In genomic region chr12:130161261-130162231, GRCh38 we compare ENCODE assay signal across 12 cellular contexts. TPM values are rescaled to one million over a fixed set of nuclear protein-coding genes. Genes with fewer than 3 reads are reported as not detected.
DNase-seq lines count a peak whose midpoint lies in the region; ATAC-seq, FAIRE-seq and TF ChIP-seq lines count a peak whose summit lies in the region.
"Had no signal": no experiment of that assay in that cellular context is flagged by ENCODE, and none has a peak within 500 bp of the region (broad histone marks: within the 10 kb centered on the region; RNA-seq: fewer than 3 reads in every experiment).

No MANE protein-coding gene starts in this region.

- H3K27me3 ChIP-seq in spleen (replicated peaks in 1 of 7), result peaks cover 6 to 96% (median 71%) of the 10 kb centered on the region in 7 donors

- no peaks in the 10 kb centered on the region for H3K9me3 ChIP-seq in spleen

- H3K27ac Mint-ChIP-seq in MCF 10A (ENCODE audit: low read depth, unreplicated experiment), result no peak overlapping the region
- H3K27ac Mint-ChIP-seq in effector memory CD8-positive, alpha-beta T cell, result no peak overlapping the region
- H3K27ac Mint-ChIP-seq: activated T-helper 1 cell treated with anti-CD3 and anti-CD28 coated beads, Interleukin-12 subunit alpha, Interleukin-12 subunit beta, Interleukin-2, Interleukin-4 antibody, amounts not matched to agents 30 ng/mL and 10 ng/mL and 1 ng/mL, durations not matched to agents 14 hours and 24 hours and 36 hours had no signal

- no peaks in the 10 kb centered on the region for H3K27me3 Mint-ChIP-seq in MCF 10A (ENCODE audit: insufficient read depth, unreplicated experiment)
- H3K27me3 Mint-ChIP-seq in effector memory CD8-positive, alpha-beta T cell, result peaks cover 11 to 36% of the 10 kb centered on the region in 2 donors

- DNase-seq in DMS 273 (lab: John Stamatoyannopoulos, UW; ENCODE audit: unreplicated experiment) (peak; percentile 27), DMS 273 treated with DMSO at 0.1 percent for 48 hours (lab: John Stamatoyannopoulos, UW) (no peak), MCF 10A (ENCODE audit: unreplicated experiment) (no peak), kidney tubule cell (ENCODE audit: low spot score) (peak; percentile 3), spleen (no peak), GM19239 (ENCODE audit: insufficient read length, low spot score) (no peak)
- DNase-seq in effector memory CD8-positive, alpha-beta T cell, result no peak

- H3K4me3 ChIP-seq in spleen, result peak overlapping the region in 6 of 8 donors; percentile 20 to 52 (median 30)

- H3K4me1 Mint-ChIP-seq in MCF 10A (ENCODE audit: insufficient read depth, unreplicated experiment), result no peaks in the 10 kb centered on the region
- no peaks in the 10 kb centered on the region for H3K4me1 Mint-ChIP-seq in effector memory CD8-positive, alpha-beta T cell (ENCODE audit: low read depth in 2 of 2)

- no peak for ATAC-seq in effector memory CD8-positive, alpha-beta T cell (replicated peaks)
- ATAC-seq in GM18907 (IDR thresholded peaks at IDR 0.05; ENCODE audit: unreplicated experiment), result no peak

- CTCF ChIA-PET in MCF 10A (lab: Yijun Ruan, JAX), result interaction anchor here (0.6 kb wide), 1 partner anchor 243 kb away, joined by 3 read pairs; no protein-coding TSS in a partner anchor

- no peaks in the 10 kb centered on the region for H3K36me3 Mint-ChIP-seq in MCF 10A (ENCODE audit: insufficient read depth, unreplicated experiment)
- H3K36me3 Mint-ChIP-seq in effector memory CD8-positive, alpha-beta T cell (ENCODE audit: insufficient read depth), result no peaks in the 10 kb centered on the region

- H3K27ac ChIP-seq in spleen, result no peak overlapping the region
- H3K27ac ChIP-seq: 22Rv1 had no signal

- 2 to 8% (median 3%) methylated on average over 41 to 85 of the region's 85 CpGs for WGBS in spleen, 5 donors

- TF ChIP-seq POLR2A in spleen (IDR thresholded peaks at IDR 0.05), result no peak

- peak overlapping the region; percentile 65 for H3K4me3 Mint-ChIP-seq in MCF 10A (ENCODE audit: unreplicated experiment)
- no peak overlapping the region for H3K4me3 Mint-ChIP-seq in effector memory CD8-positive, alpha-beta T cell
- H3K4me3 Mint-ChIP-seq: activated T-helper 1 cell treated with anti-CD3 and anti-CD28 coated beads, Interleukin-12 subunit alpha, Interleukin-12 subunit beta, Interleukin-2, Interleukin-4 antibody, amounts not matched to agents 30 ng/mL and 10 ng/mL and 1 ng/mL, durations not matched to agents 14 hours and 24 hours and 36 hours had no signal

- H3K36me3 ChIP-seq in spleen, result no peaks in the 10 kb centered on the region

- no peak for TF ChIP-seq CTCF in MCF 10A (IDR thresholded peaks at IDR 0.05; ENCODE audit: unreplicated experiment)
- TF ChIP-seq CTCF in spleen (IDR thresholded peaks at IDR 0.05 in 8 of 11, conservative IDR thresholded peaks at IDR 0.05 in 3 of 11), result no peak

- H3K9me3 Mint-ChIP-seq in MCF 10A (ENCODE audit: unreplicated experiment), result no peaks in the 10 kb centered on the region
- no peaks in the 10 kb centered on the region for H3K9me3 Mint-ChIP-seq in effector memory CD8-positive, alpha-beta T cell
- H3K9me3 Mint-ChIP-seq: activated T-helper 1 cell treated with anti-CD3 and anti-CD28 coated beads, Interleukin-12 subunit alpha, Interleukin-12 subunit beta, Interleukin-2, Interleukin-4 antibody, amounts not matched to agents 30 ng/mL and 10 ng/mL and 1 ng/mL, durations not matched to agents 14 hours and 24 hours and 36 hours had no signal

- BruUV-seq in MCF 10A (replicated peaks; lab: Mats Ljungman, UMichigan), result no TSS peak

- peaks cover 0 to 28% (median 13%) of the 10 kb centered on the region in 6 donors for H3K4me1 ChIP-seq in spleen

- no peak for FAIRE-seq in GM19239 (lab: Jason Lieb, UNC)
- FAIRE-seq: frontal cortex, GM18507 had no signal

- intact Hi-C loops in MCF 10A (cut with micrococcal nuclease), result loop anchor here (10.0 kb wide), 1 partner anchor 173 kb away; the partner anchor contains the start of gene PIWIL1
- intact Hi-C loops in spleen (cut with DNase I; ENCODE audit: low total_unique reads), result no loop called here

- POLR2A ChIA-PET in MCF 10A (lab: Yijun Ruan, JAX), result interaction anchor here (0.6 to 0.7 kb wide), 2 partner anchors 14 to 75 kb away, joined by 4 read pairs; no protein-coding TSS in a partner anchor

RNA-seq across cellular contexts. Expression of gene FZD10, which starts 0.7 kb away (rescaled TPM):
- total RNA-seq in MCF 10A (2022), result 0.15 TPM in 1 of 2 replicates, not detected in the other
- under 1 TPM in 3 of 7 donors, not detected in 4; 0.11 to 0.20 (median 0.18) TPM for total RNA-seq in spleen
- polyA plus RNA-seq in spleen, result under 1 TPM in 2 of 3 donors, not detected in 1; 0.02 to 0.06 TPM
- total RNA-seq: activated T-helper 1 cell treated with anti-CD3 and anti-CD28 coated beads, Interleukin-12 subunit alpha, Interleukin-12 subunit beta, Interleukin-2, Interleukin-4 antibody, amounts not matched to agents 30 ng/mL and 10 ng/mL and 1 ng/mL, durations not matched to agents 14 hours and 24 hours and 36 hours had no signal

Comparison
In these comparisons a context has a peak if more than half of its experiments do, and no peak if none do; other contexts are left out.
1. DNase-seq: peak in DMS 273 (single experiment) and kidney tubule cell (single experiment); none in DMS 273 treated with DMSO at 0.1 percent for 48 hours (single experiment), MCF 10A (single experiment), spleen (single experiment), effector memory CD8-positive, alpha-beta T cell (0 of 3) and GM19239 (single experiment).